Comparison of ENCODE assay signal across 10 cellular contexts in genomic region chr19:5103061-5103701, GRCh38.
DNase-seq lines count a peak whose midpoint lies in the region; ATAC-seq and TF ChIP-seq lines count a peak whose summit lies in the region.
"Had no signal": no experiment of that assay in that cellular context is flagged by ENCODE, and none has a peak within 500 bp of the region (broad histone marks: within the 10 kb centered on the region; RNA-seq: fewer than 3 reads in every experiment).

No MANE protein-coding gene starts in this region.

- H4K20me1 ChIP-seq in GM23248 (ENCODE audit: insufficient read depth): no peaks in the 10 kb centered on the region; the same call in 1 of the 2 replicates

- H3F3A ChIP-seq in GM23248 (ENCODE audit: insufficient read depth): no peaks in the 10 kb centered on the region

- ATAC-seq in HG03378 (IDR thresholded peaks at IDR 0.05; ENCODE audit: unreplicated experiment) (no peak), HG03520 (IDR thresholded peaks at IDR 0.05; ENCODE audit: unreplicated experiment) (no peak)

- H3K27me3 ChIP-seq in GM23248 (replicated peaks; ENCODE audit: insufficient read depth) (no peaks in the 10 kb centered on the region), sigmoid colon (no peaks in the 10 kb centered on the region)

- TF ChIP-seq EP300 in sigmoid colon (IDR thresholded peaks at IDR 0.05): no peak

- TF ChIP-seq CTCF in VCaP (conservative IDR thresholded peaks at IDR 0.05): no peak
- no peak for TF ChIP-seq CTCF in sigmoid colon (IDR thresholded peaks at IDR 0.05)
- TF ChIP-seq CTCF in endothelial cell (IDR thresholded peaks at IDR 0.05; ENCODE audit: unreplicated experiment): no peak

- no peak overlapping the region for H3K27ac ChIP-seq in GM23248
- peak overlapping the region; percentile 69 for H3K27ac ChIP-seq in VCaP
- peak overlapping the region; percentile 44 to 78 (median 68) for H3K27ac ChIP-seq in sigmoid colon

- H3K4me3 Mint-ChIP-seq in endothelial cell (ENCODE audit: unreplicated experiment): no peak overlapping the region

- H3K4me2 ChIP-seq in GM23248 (ENCODE audit: unreplicated experiment): no peak overlapping the region

- H3K4me3 ChIP-seq in GM23248 (no peak overlapping the region), sigmoid colon (peak overlapping the region in 1 of 4 donors; percentile 6)

- no peaks in the 10 kb centered on the region for H3K4me1 Mint-ChIP-seq in endothelial cell (ENCODE audit: unreplicated experiment)

- peaks cover 35% of the 10 kb centered on the region for H3K36me3 Mint-ChIP-seq in endothelial cell (ENCODE audit: low read depth, unreplicated experiment)

- H3K4me1 ChIP-seq in GM23248 (ENCODE audit: insufficient read depth): no peaks in the 10 kb centered on the region
- H3K4me1 ChIP-seq in sigmoid colon: peaks cover 0 to 51% (median 33%) of the 10 kb centered on the region in 4 donors

- H2AFZ ChIP-seq in GM23248: no peak overlapping the region

- in situ Hi-C loops in GM23248 (cut with MboI): no loop called here

- H3K9me3 ChIP-seq in GM23248 (ENCODE audit: low read depth) (no peaks in the 10 kb centered on the region), sigmoid colon (peaks cover 7 to 14% (median 9%) of the 10 kb centered on the region in 4 donors)

- H3K9me3 Mint-ChIP-seq in endothelial cell (ENCODE audit: unreplicated experiment): peaks cover 10% of the 10 kb centered on the region

- H3K9me2 ChIP-seq in GM23248 (ENCODE audit: insufficient read depth): no peaks in the 10 kb centered on the region

- H3K79me2 ChIP-seq in GM23248 (ENCODE audit: insufficient read depth): peaks cover 5% of the 10 kb centered on the region; the same call in 1 of the 2 replicates

- WGBS in GM23248 (ENCODE audit: low coverage in 1 of 2, low lambda C conversion rate in 2 of 2, missing lambda C conversion rate in 2 of 2), 2 experiments: 62 to 68% methylated on average over 29 of the region's 29 CpGs
- WGBS in sigmoid colon, 2 donors: 83 to 90% methylated on average over 29 of the region's 29 CpGs

- H3K36me3 ChIP-seq in GM23248 (ENCODE audit: low read depth) (peaks cover 20% of the 10 kb centered on the region), sigmoid colon (peaks cover 0 to 31% (median 9%) of the 10 kb centered on the region in 4 donors)

- peaks cover 3% of the 10 kb centered on the region for H3K27me3 Mint-ChIP-seq in endothelial cell (ENCODE audit: unreplicated experiment)

- intact Hi-C loops in head of caudate nucleus (cut with DNase I): no loop called here
- intact Hi-C loops in sigmoid colon (cut with DNase I): no loop called here

- peak; percentile 11 for DNase-seq in GM23248
- peak in 39 of 42 donors; percentile 33 to 81 (median 57) for DNase-seq in head of caudate nucleus
- DNase-seq in sigmoid colon: peak; percentile 83
- DNase-seq in Kasumi-1 (lab: John Stamatoyannopoulos, UW): no peak
- DNase-seq in endothelial cell (ENCODE audit: low spot score): no peak
- DNase-seq: activated CD4-positive, CD25-positive, alpha-beta regulatory T cell treated with anti-CD3 and anti-CD28 coated beads, Interleukin-2, amount 50 U/mL, for 72 hours; Calu3 had no signal

- no peak overlapping the region for H3K9ac ChIP-seq in GM23248

- no peak for TF ChIP-seq POLR2A in sigmoid colon (IDR thresholded peaks at IDR 0.05)

- no peak overlapping the region for H3K27ac Mint-ChIP-seq in endothelial cell (ENCODE audit: unreplicated experiment)

Comparison
In these comparisons a context has a peak if more than half of its experiments do, and no peak if none do; other contexts are left out.
1. DNase-seq: peak in GM23248 (single experiment), head of caudate nucleus (39 of 42) and sigmoid colon (single experiment); none in Kasumi-1 (0 of 2) and endothelial cell (single experiment).